In genomic region chr16:53744449-53744848, GRCh38 we compare ENCODE assay signal across 1 cellular context.
TF ChIP-seq lines count a peak whose summit lies in the region.

No MANE protein-coding gene starts in this region.

TF ChIP-seq in HEK293, 187 proteins besides CTCF, POLR2A, EP300 and RAD21 (continued from another document):
- TF ChIP-seq PRDM10 (tag by site-specific recombination; IDR thresholded peaks at IDR 0.05) (peak; percentile 45; the same call in 1 of the 2 replicates), ZBTB17 (tag by site-specific recombination; IDR thresholded peaks at IDR 0.05) (0 out of 2 replicates have a peak, but pooled peaks have one; percentile 28), PRDM1 (tag by site-specific recombination; IDR thresholded peaks at IDR 0.05) (no peak), BCL6B (tag by site-specific recombination; IDR thresholded peaks at IDR 0.05) (0 out of 2 replicates have a peak, but pooled peaks have one; percentile 23), ZNF692 (tag by site-specific recombination; IDR thresholded peaks at IDR 0.05) (no peak), ZFHX2 (tag by site-specific recombination; conservative IDR thresholded peaks at IDR 0.05) (peak; percentile 81)
